ENCODE assay signal across 8 cellular contexts in genomic region chr5:177447611-177448243, GRCh38. TPM values are rescaled to one million over a fixed set of nuclear protein-coding genes. Genes with fewer than 3 reads are reported as not detected.
DNase-seq lines count a peak whose midpoint lies in the region; ATAC-seq and TF ChIP-seq lines count a peak whose summit lies in the region.

No MANE protein-coding gene starts in this region.

- H3K4me1 ChIP-seq in body of pancreas, result peaks cover 27% of the 10 kb centered on the region

- peak in 4 of 7 experiments; percentile 19 to 33 (median 22) for TF ChIP-seq CTCF in body of pancreas (IDR thresholded peaks at IDR 0.05)

- H3K4me1 Mint-ChIP-seq in activated naive CD4-positive, alpha-beta T cell treated with anti-CD3 and anti-CD28 coated beads, Interleukin-2, amount 50 U/mL, for 24 hours, result peaks cover 46% of the 10 kb centered on the region
- H3K4me1 Mint-ChIP-seq in stimulated activated naive B cell treated with anti-CD40 and anti-IgM and Interleukin-4, amounts not matched to agents 10 μg/mL and 1 μg/mL and 100 μg/mL, for 72 hours, result peaks cover 41 to 71% of the 10 kb centered on the region in 2 donors

- 0 to 6% methylated on average over 2 to 23 of the region's 23 CpGs for WGBS in body of pancreas, 2 donors

- H3K27me3 Mint-ChIP-seq in activated naive CD4-positive, alpha-beta T cell treated with anti-CD3 and anti-CD28 coated beads, Interleukin-2, amount 50 U/mL, for 24 hours, result no peaks in the 10 kb centered on the region
- no peaks in the 10 kb centered on the region for H3K27me3 Mint-ChIP-seq in stimulated activated naive B cell treated with anti-CD40 and anti-IgM and Interleukin-4, amounts not matched to agents 10 μg/mL and 1 μg/mL and 100 μg/mL, for 72 hours

- H3K27ac Mint-ChIP-seq in activated naive CD4-positive, alpha-beta T cell treated with anti-CD3 and anti-CD28 coated beads, Interleukin-2, amount 50 U/mL, for 24 hours, result peak overlapping the region; percentile 62
- H3K27ac Mint-ChIP-seq in stimulated activated naive B cell treated with anti-CD40 and anti-IgM and Interleukin-4, amounts not matched to agents 10 μg/mL and 1 μg/mL and 100 μg/mL, for 72 hours, result peak overlapping the region; percentile 91

- H3K27me3 ChIP-seq in body of pancreas, result no peaks in the 10 kb centered on the region

- no peak for DNase-seq in activated naive CD4-positive, alpha-beta T cell (lab: John Stamatoyannopoulos, UW)
- DNase-seq in NCI-H69 (lab: John Stamatoyannopoulos, UW) (peak; percentile 81), body of pancreas (peak; percentile 71 to 92 (median 84)), inferior parietal cortex (ENCODE audit: extremely low spot score) (peak; percentile 78), OCI-M1 (lab: John Stamatoyannopoulos, UW) (no peak)
- no peak for DNase-seq in stimulated activated naive B cell treated with anti-CD40 and anti-IgM and Interleukin-4, amounts not matched to agents 10 μg/mL and 1 μg/mL and 100 μg/mL, for 72 hours

- H3K27ac ChIP-seq in body of pancreas, result peak overlapping the region in 3 of 4 donors; percentile 54 to 76 (median 56)

- intact Hi-C loops in body of pancreas (cut with DNase I), result no loop called here

- no peaks in the 10 kb centered on the region for H3K9me3 ChIP-seq in body of pancreas

- H3K4me3 ChIP-seq in body of pancreas, result no peak overlapping the region

- TF ChIP-seq POLR2A in body of pancreas (IDR thresholded peaks at IDR 0.05), result peak in 2 of 3 donors; percentile 31 to 39

- no peaks in the 10 kb centered on the region for H3K9me3 Mint-ChIP-seq in activated naive CD4-positive, alpha-beta T cell treated with anti-CD3 and anti-CD28 coated beads, Interleukin-2, amount 50 U/mL, for 24 hours
- H3K9me3 Mint-ChIP-seq in stimulated activated naive B cell treated with anti-CD40 and anti-IgM and Interleukin-4, amounts not matched to agents 10 μg/mL and 1 μg/mL and 100 μg/mL, for 72 hours, result no peaks in the 10 kb centered on the region

- H3K36me3 ChIP-seq in body of pancreas (replicated peaks in 1 of 2; ENCODE audit: insufficient read depth in 1 of 2, low read depth in 2 of 2), result no peaks in the 10 kb centered on the region

- no peaks in the 10 kb centered on the region for H3K36me3 Mint-ChIP-seq in activated naive CD4-positive, alpha-beta T cell treated with anti-CD3 and anti-CD28 coated beads, Interleukin-2, amount 50 U/mL, for 24 hours
- peaks cover 9% of the 10 kb centered on the region in 2 donors for H3K36me3 Mint-ChIP-seq in stimulated activated naive B cell treated with anti-CD40 and anti-IgM and Interleukin-4, amounts not matched to agents 10 μg/mL and 1 μg/mL and 100 μg/mL, for 72 hours

- peak overlapping the region; percentile 80 for H3K4me3 Mint-ChIP-seq in activated naive CD4-positive, alpha-beta T cell treated with anti-CD3 and anti-CD28 coated beads, Interleukin-2, amount 50 U/mL, for 24 hours
- H3K4me3 Mint-ChIP-seq in stimulated activated naive B cell treated with anti-CD40 and anti-IgM and Interleukin-4, amounts not matched to agents 10 μg/mL and 1 μg/mL and 100 μg/mL, for 72 hours, result peak overlapping the region; percentile 77 to 82

- ATAC-seq in body of pancreas (peak; percentile 72), GM21381 (IDR thresholded peaks at IDR 0.05; ENCODE audit: unreplicated experiment) (no peak)
- peak; percentile 8 to 20 for ATAC-seq in stimulated activated naive B cell treated with anti-CD40 and anti-IgM and Interleukin-4, amounts not matched to agents 10 μg/mL and 1 μg/mL and 100 μg/mL, for 72 hours (replicated peaks)

RNA-seq across cellular contexts. Expression of gene PRR7, which starts 1.1 kb away (rescaled TPM):
- total RNA-seq in body of pancreas, result 1 to 10 TPM in 1 of 2 donors, under 1 TPM in 1; 0.78 to 1.3 TPM

RNA-seq across cellular contexts. Expression of gene GRK6, which starts 21.3 kb away (rescaled TPM):
- 10 to 100 TPM; 13.7 to 20.8 TPM for total RNA-seq in body of pancreas

RNA-seq across cellular contexts. Expression of gene DBN1, which starts 25.7 kb away (rescaled TPM):
- total RNA-seq in body of pancreas, result 10 to 100 TPM; 28.0 to 29.0 TPM

RNA-seq across cellular contexts. Expression of gene F12, which starts 38.4 kb away (rescaled TPM):
- 1 to 10 TPM in 1 of 2 donors, under 1 TPM in 1; 0.33 to 4.4 TPM for total RNA-seq in body of pancreas

RNA-seq across cellular contexts. Expression of gene PFN3, which starts 47.3 kb away (rescaled TPM):
- total RNA-seq in body of pancreas, result not detected

Comparison
In these comparisons a context has a peak if more than half of its experiments do, and no peak if none do; other contexts are left out.
1. DNase-seq: peak in NCI-H69 (single experiment), body of pancreas (4 of 4) and inferior parietal cortex (single experiment); none in activated naive CD4-positive, alpha-beta T cell (0 of 4), stimulated activated naive B cell treated with anti-CD40 and anti-IgM and Interleukin-4, amounts not matched to agents 10 μg/mL and 1 μg/mL and 100 μg/mL, for 72 hours (single experiment) and OCI-M1 (single experiment).